In genomic region chr2:163997466-163997865, GRCh38 we compare ENCODE assay signal across 29 cellular contexts.
"Had no signal": no experiment of that assay in that cellular context is flagged by ENCODE, and none has a peak within 500 bp of the region (broad histone marks: within the 10 kb centered on the region; RNA-seq: fewer than 3 reads in every experiment).

No MANE protein-coding gene starts in this region.

- H3K9me3 ChIP-seq: ascending aorta had no signal

- FAIRE-seq: bronchial epithelial cell, frontal cortex had no signal

- H3K27me3 Mint-ChIP-seq: activated CD4-positive, alpha-beta memory T cell treated with anti-CD3 and anti-CD28 coated beads for 36 hours; activated CD4-positive, alpha-beta T cell treated with anti-CD3 and anti-CD28 coated beads for 36 hours; activated CD4-positive, alpha-beta T cell treated with anti-CD3 and anti-CD28 coated beads, Interleukin-2, amount 10 ng/mL, durations not matched to agents 24 days and 14 days; activated naive CD4-positive, alpha-beta T cell treated with anti-CD3 and anti-CD28 coated beads, Interleukin-2, amount 10 ng/mL, durations not matched to agents 7 days and 5 days; activated naive CD8-positive, alpha-beta T cell treated with anti-CD3 and anti-CD28 coated beads, Interleukin-2, amount 10 ng/mL, durations not matched to agents 7 days and 5 days; activated T-cell treated with anti-CD3 and anti-CD28 coated beads, Interleukin-2, amount 50 U/mL, for 24 hours; central memory CD8-positive, alpha-beta T cell; dendritic cell treated with granulocyte-macrophage colony-stimulating factor and Interleukin-4, amounts not matched to agents 40 ng/mL and 50 ng/mL, for 4 days had no signal

- H3K36me3 ChIP-seq: ascending aorta, brain microvascular endothelial cell had no signal

- H3K36me3 Mint-ChIP-seq: activated CD4-positive, alpha-beta memory T cell treated with anti-CD3 and anti-CD28 coated beads for 36 hours; activated naive CD4-positive, alpha-beta T cell treated with anti-CD3 and anti-CD28 coated beads, Interleukin-2, amount 10 ng/mL, durations not matched to agents 7 days and 5 days; activated naive CD4-positive, alpha-beta T cell treated with anti-CD3 and anti-CD28 coated beads, Interleukin-2, amount 50 U/mL, for 72 hours; activated naive CD8-positive, alpha-beta T cell treated with anti-CD3 and anti-CD28 coated beads, Interleukin-2, amount 10 ng/mL, durations not matched to agents 7 days and 5 days had no signal

- H3K27ac Mint-ChIP-seq: activated CD4-positive, alpha-beta memory T cell treated with anti-CD3 and anti-CD28 coated beads for 36 hours; activated CD4-positive, alpha-beta T cell treated with anti-CD3 and anti-CD28 coated beads for 36 hours; activated CD4-positive, alpha-beta T cell treated with anti-CD3 and anti-CD28 coated beads, Interleukin-2, amount 10 ng/mL, durations not matched to agents 24 days and 14 days; activated naive CD4-positive, alpha-beta T cell treated with anti-CD3 and anti-CD28 coated beads, Interleukin-2, amount 10 ng/mL, durations not matched to agents 7 days and 5 days; activated naive CD4-positive, alpha-beta T cell treated with anti-CD3 and anti-CD28 coated beads, Interleukin-2, amount 50 U/mL, for 72 hours; activated naive CD8-positive, alpha-beta T cell treated with anti-CD3 and anti-CD28 coated beads, Interleukin-2, amount 10 ng/mL, durations not matched to agents 7 days and 5 days; activated T-cell treated with anti-CD3 and anti-CD28 coated beads, Interleukin-2, amount 50 U/mL, for 24 hours; activated T-cell treated with anti-CD3 and anti-CD28 coated beads, Interleukin-2, amount 50 U/mL, for 72 hours; dendritic cell treated with granulocyte-macrophage colony-stimulating factor and Interleukin-4, amounts not matched to agents 40 ng/mL and 50 ng/mL, for 4 days; endodermal cell had no signal

- H3K4me3 ChIP-seq: ascending aorta, coronary artery, dorsolateral prefrontal cortex had no signal

- H3K4me1 ChIP-seq: ascending aorta had no signal

- H3K27me3 ChIP-seq: ascending aorta, brain microvascular endothelial cell had no signal

- H3K27ac ChIP-seq: ascending aorta, brain microvascular endothelial cell, coronary artery, dorsolateral prefrontal cortex had no signal

- H3K4me1 Mint-ChIP-seq: activated CD4-positive, alpha-beta T cell treated with anti-CD3 and anti-CD28 coated beads for 36 hours; activated CD4-positive, alpha-beta T cell treated with anti-CD3 and anti-CD28 coated beads, Interleukin-2, amount 10 ng/mL, durations not matched to agents 24 days and 14 days; activated naive CD4-positive, alpha-beta T cell treated with anti-CD3 and anti-CD28 coated beads, Interleukin-2, amount 10 ng/mL, durations not matched to agents 7 days and 5 days; activated naive CD8-positive, alpha-beta T cell treated with anti-CD3 and anti-CD28 coated beads, Interleukin-2, amount 10 ng/mL, durations not matched to agents 7 days and 5 days; central memory CD8-positive, alpha-beta T cell; endodermal cell had no signal

- H3K9me3 Mint-ChIP-seq: activated CD4-positive, alpha-beta T cell treated with anti-CD3 and anti-CD28 coated beads, Interleukin-2, amount 10 ng/mL, durations not matched to agents 24 days and 14 days; activated naive CD4-positive, alpha-beta T cell treated with anti-CD3 and anti-CD28 coated beads, Interleukin-2, amount 10 ng/mL, durations not matched to agents 7 days and 5 days; activated naive CD8-positive, alpha-beta T cell treated with anti-CD3 and anti-CD28 coated beads, Interleukin-2, amount 10 ng/mL, durations not matched to agents 7 days and 5 days; activated T-cell treated with anti-CD3 and anti-CD28 coated beads, Interleukin-2, amount 50 U/mL, for 24 hours; endodermal cell had no signal

- DNase-seq: activated CD4-positive, alpha-beta memory T cell treated with anti-CD3 and anti-CD28 coated beads for 36 hours; activated CD4-positive, alpha-beta T cell treated with anti-CD3 and anti-CD28 coated beads for 36 hours; activated CD4-positive, alpha-beta T cell treated with anti-CD3 and anti-CD28 coated beads, Interleukin-2, amount 10 ng/mL, durations not matched to agents 24 days and 14 days; activated CD4-positive, CD25-positive, alpha-beta regulatory T cell; activated CD4-positive, CD25-positive, alpha-beta regulatory T cell treated with anti-CD3 and anti-CD28 coated beads, Interleukin-2, amount 50 U/mL, for 72 hours; activated CD8-positive, alpha-beta memory T cell treated with anti-CD3 and anti-CD28 coated beads, Interleukin-2, amount 50 U/mL, for 48 hours; activated gamma-delta T cell; activated naive CD4-positive, alpha-beta T cell; activated naive CD4-positive, alpha-beta T cell treated with anti-CD3 and anti-CD28 coated beads, Interleukin-2, amount 10 ng/mL, durations not matched to agents 7 days and 5 days; activated naive CD8-positive, alpha-beta T cell treated with anti-CD3 and anti-CD28 coated beads, Interleukin-2, amount 10 ng/mL, durations not matched to agents 7 days and 5 days; activated T-cell treated with anti-CD3 and anti-CD28 coated beads for 4 hours; activated T-cell treated with anti-CD3 and anti-CD28 coated beads, Interleukin-2, amount 50 U/mL, for 24 hours; activated T-cell treated with anti-CD3 and anti-CD28 coated beads, Interleukin-2, amount 50 U/mL, for 72 hours; brain microvascular endothelial cell; dorsolateral prefrontal cortex; effector memory CD4-positive, alpha-beta T cell; endodermal cell; foreskin fibroblast; head of caudate nucleus; T-helper 2 cell; T1000 had no signal

- H3K4me3 Mint-ChIP-seq: activated CD4-positive, alpha-beta memory T cell treated with anti-CD3 and anti-CD28 coated beads for 36 hours; activated CD4-positive, alpha-beta T cell treated with anti-CD3 and anti-CD28 coated beads for 36 hours; activated CD4-positive, alpha-beta T cell treated with anti-CD3 and anti-CD28 coated beads, Interleukin-2, amount 10 ng/mL, durations not matched to agents 24 days and 14 days; activated naive CD4-positive, alpha-beta T cell treated with anti-CD3 and anti-CD28 coated beads, Interleukin-2, amount 10 ng/mL, durations not matched to agents 7 days and 5 days; activated naive CD8-positive, alpha-beta T cell treated with anti-CD3 and anti-CD28 coated beads, Interleukin-2, amount 10 ng/mL, durations not matched to agents 7 days and 5 days; activated T-cell treated with anti-CD3 and anti-CD28 coated beads, Interleukin-2, amount 50 U/mL, for 24 hours; activated T-cell treated with anti-CD3 and anti-CD28 coated beads, Interleukin-2, amount 50 U/mL, for 72 hours; central memory CD8-positive, alpha-beta T cell; dendritic cell treated with granulocyte-macrophage colony-stimulating factor and Interleukin-4, amounts not matched to agents 40 ng/mL and 50 ng/mL, for 4 days; endodermal cell had no signal

- ATAC-seq: activated CD4-positive, alpha-beta T cell treated with anti-CD3 and anti-CD28 coated beads for 36 hours; activated naive CD4-positive, alpha-beta T cell treated with anti-CD3 and anti-CD28 coated beads, Interleukin-2, amount 50 U/mL, for 72 hours; activated T-cell treated with anti-CD3 and anti-CD28 coated beads, Interleukin-2, amount 50 U/mL, for 72 hours; esophagus mucosa had no signal
